In the genomic region with DNA sequence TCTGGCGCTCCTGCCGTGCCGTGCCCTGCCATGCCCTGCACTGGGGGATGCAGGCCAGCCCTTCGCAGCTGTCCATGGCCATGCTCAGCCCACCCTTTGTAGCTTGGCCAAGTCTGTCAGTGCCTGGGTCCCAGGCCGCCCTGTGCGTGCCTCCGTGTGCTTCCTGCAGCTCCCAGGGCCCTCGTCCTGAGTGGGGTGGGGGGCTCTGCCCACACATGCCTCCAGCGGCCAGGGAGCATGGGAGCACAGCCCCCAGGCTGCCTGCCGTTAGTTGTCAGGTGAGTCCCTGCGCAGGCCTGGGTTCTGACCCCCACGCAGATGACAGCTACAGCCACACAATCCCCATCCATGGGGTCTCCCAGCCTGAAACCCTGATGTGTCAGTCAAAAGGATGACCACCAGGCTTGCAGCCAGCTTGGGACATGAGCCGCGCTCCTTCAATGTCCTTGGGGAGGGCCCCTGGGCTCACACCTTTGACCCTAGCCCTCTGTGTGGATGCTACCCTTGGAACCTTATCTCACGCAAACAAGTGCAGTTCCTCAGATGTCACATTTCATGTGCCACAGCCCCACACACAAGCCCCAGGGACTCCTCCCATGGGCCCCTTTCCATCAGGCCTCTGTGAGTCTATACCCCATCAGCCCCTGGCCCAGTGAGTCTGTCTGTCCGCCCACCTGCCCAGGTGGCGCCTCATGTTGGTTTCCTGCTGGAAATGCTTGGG, we compare ENCODE assay signal across 1 cellular context.
TF ChIP-seq lines count a peak whose summit lies in the region.

No MANE protein-coding gene starts in this region.

TF ChIP-seq in HCT116, 20 proteins besides CTCF, POLR2A, EP300 and RAD21 (continued from another document):
- TF ChIP-seq REST (IDR thresholded peaks at IDR 0.05; ENCODE audit: low read depth) (no peak), EGR1 (IDR thresholded peaks at IDR 0.05; ENCODE audit: low read depth) (no peak), EZH2 (IDR thresholded peaks at IDR 0.05) (no peak), ZFX (IDR thresholded peaks at IDR 0.05) (no peak), SRF (IDR thresholded peaks at IDR 0.05; ENCODE audit: low read depth) (no peak), POLR2AphosphoS5 (IDR thresholded peaks at IDR 0.05; ENCODE audit: low read depth, low read length) (no peak), CBX3 (IDR thresholded peaks at IDR 0.05; ENCODE audit: low read depth) (no peak), ELF1 (IDR thresholded peaks at IDR 0.05; ENCODE audit: borderline replicate concordance, low read depth) (no peak), SP1 (IDR thresholded peaks at IDR 0.05; ENCODE audit: low read depth) (no peak), ZBTB33 (IDR thresholded peaks at IDR 0.05; ENCODE audit: extremely low read depth, insufficient replicate concordance, low read length) (no peak), YY1 (IDR thresholded peaks at IDR 0.05; ENCODE audit: extremely low read depth, insufficient replicate concordance, low read depth, low read length) (no peak), CEBPB (IDR thresholded peaks at IDR 0.05; ENCODE audit: low read depth) (no peak)
